21 cellular contexts compared by ENCODE assay signal in genomic region chr9:3446313-3446712, GRCh38.
DNase-seq lines count a peak whose midpoint lies in the region; ATAC-seq, FAIRE-seq and TF ChIP-seq lines count a peak whose summit lies in the region.
"Had no signal": no experiment of that assay in that cellular context is flagged by ENCODE, and none has a peak within 500 bp of the region (broad histone marks: within the 10 kb centered on the region; RNA-seq: fewer than 3 reads in every experiment).

No MANE protein-coding gene starts in this region.

- peaks cover 1 to 6% (median 3%) of the 10 kb centered on the region in 4 donors for H3K4me1 Mint-ChIP-seq in naive thymus-derived CD8-positive, alpha-beta T cell

- no peak overlapping the region for H3K27ac Mint-ChIP-seq in naive thymus-derived CD8-positive, alpha-beta T cell
- H3K27ac Mint-ChIP-seq: HFFc6 had no signal

- no peak for ATAC-seq in naive thymus-derived CD8-positive, alpha-beta T cell
- no peak for ATAC-seq in HG03378 (IDR thresholded peaks at IDR 0.05; ENCODE audit: unreplicated experiment)
- ATAC-seq: A549 had no signal

- DNase-seq in amniotic epithelial cell (ENCODE audit: low read depth) = peak; percentile 81
- peak; percentile 16 for DNase-seq in fibroblast of pulmonary artery (ENCODE audit: low read depth)
- peak; percentile 8 for DNase-seq in non-pigmented ciliary epithelial cell (ENCODE audit: low read depth)
- DNase-seq in naive thymus-derived CD8-positive, alpha-beta T cell = no peak
- no peak for DNase-seq in NCI-H1417 treated with DMSO at 0.1 percent for 48 hours (lab: John Stamatoyannopoulos, UW)
- DNase-seq: C1 segment of cervical spinal cord; CD4-positive, alpha-beta memory T cell; COR-L47; DMS53; GOT3; HFFc6; IMR-90; KG1; MG63; NCI-H2081; SHP77 had no signal

- FAIRE-seq in G401.6 (lab: Jason Lieb, UNC) = peak; percentile 42
- FAIRE-seq: A549 had no signal

- peaks cover 0 to 10% (median 0%) of the 10 kb centered on the region in 3 donors for H3K36me3 Mint-ChIP-seq in naive thymus-derived CD8-positive, alpha-beta T cell

- H3K4me3 ChIP-seq in fibroblast of pulmonary artery (replicated peaks; ENCODE audit: low read depth, low read length) = no peak overlapping the region
- H3K4me3 ChIP-seq: A549, HAP-1, MG63, SK-N-MC had no signal

- POLR2A ChIA-PET in naive thymus-derived CD8-positive, alpha-beta T cell (lab: Charles Lee) = no interaction called here

- H3K4me3 Mint-ChIP-seq in naive thymus-derived CD8-positive, alpha-beta T cell = no peak overlapping the region
- H3K4me3 Mint-ChIP-seq: CD4-positive, alpha-beta memory T cell; HFFc6 had no signal

- no peak for TF ChIP-seq CTCF in fibroblast of pulmonary artery (IDR thresholded peaks at IDR 0.05; ENCODE audit: low read length, missing control alignments)

- peaks cover 0 to 2% (median 0%) of the 10 kb centered on the region in 9 donors for H3K9me3 Mint-ChIP-seq in naive thymus-derived CD8-positive, alpha-beta T cell
- H3K9me3 Mint-ChIP-seq: HFFc6 had no signal

- no peaks in the 10 kb centered on the region for H3K27me3 Mint-ChIP-seq in naive thymus-derived CD8-positive, alpha-beta T cell
- H3K27me3 Mint-ChIP-seq: CD4-positive, alpha-beta memory T cell had no signal

Comparison
In these comparisons a context has a peak if more than half of its experiments do, and no peak if none do; other contexts are left out.
1. DNase-seq: peak in amniotic epithelial cell (single experiment), fibroblast of pulmonary artery (single experiment) and non-pigmented ciliary epithelial cell (single experiment); none in naive thymus-derived CD8-positive, alpha-beta T cell (0 of 10) and NCI-H1417 treated with DMSO at 0.1 percent for 48 hours (single experiment).